Comparison of ENCODE assay signal across 1 cellular context in the genomic region with DNA sequence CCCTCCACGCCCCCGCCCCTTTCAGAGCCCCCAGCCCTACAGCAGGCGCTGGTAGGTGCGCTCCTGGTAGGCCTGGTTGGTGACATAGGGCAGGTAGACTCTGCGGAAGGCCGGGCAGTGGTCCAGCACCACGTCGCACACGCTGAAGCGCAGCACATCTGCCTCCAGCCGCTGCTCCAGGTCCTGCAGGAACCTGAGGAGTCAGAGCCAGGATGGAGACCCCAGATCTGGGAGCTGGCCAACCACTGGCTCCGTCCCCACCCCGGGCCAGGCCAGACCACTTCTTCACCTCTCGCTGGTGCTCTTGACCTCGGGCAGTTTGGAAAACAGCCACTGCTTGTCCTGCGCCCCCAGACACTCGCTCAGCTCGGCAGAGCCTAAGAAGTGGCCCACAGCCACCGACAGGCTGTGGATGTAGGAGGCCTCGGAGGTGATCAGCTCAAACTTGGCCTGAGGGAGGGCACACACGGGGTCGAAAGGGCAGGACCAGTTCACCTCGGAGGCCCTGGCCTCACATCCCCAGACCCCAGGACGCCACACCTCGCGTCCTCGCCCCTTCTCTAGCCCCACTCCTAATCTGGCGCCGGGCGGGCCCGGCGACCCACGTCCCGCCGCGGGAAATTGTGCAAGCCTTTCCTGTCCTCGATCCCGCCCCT.
TF ChIP-seq lines count a peak whose summit lies in the region.

No MANE protein-coding gene starts in this region.

TF ChIP-seq in K562, 482 proteins besides CTCF, POLR2A, EP300 and RAD21 (continued from another document):
- TF ChIP-seq ZNF407 (IDR thresholded peaks at IDR 0.05; ENCODE audit: low read depth) (no peak), RB1 (IDR thresholded peaks at IDR 0.05; ENCODE audit: low read depth) (peak; percentile 79), ETS2 (tag; IDR thresholded peaks at IDR 0.05; ENCODE audit: borderline replicate concordance, poor library complexity, severe bottlenecking) (no peak), DACH1 (IDR thresholded peaks at IDR 0.05; ENCODE audit: partially characterized antibody) (no peak), SP1 (CRISPR knock-in tag; IDR thresholded peaks at IDR 0.05) (no peak; the same call in 1 of the 2 replicates), PHF8 (IDR thresholded peaks at IDR 0.05; ENCODE audit: borderline replicate concordance, low read length) (peak; percentile 65; the same call in 1 of the 2 replicates), ZNF76 (CRISPR knock-in tag; IDR thresholded peaks at IDR 0.05; ENCODE audit: borderline replicate concordance) (no peak), POLR3G (IDR thresholded peaks at IDR 0.05; ENCODE audit: extremely low read depth, insufficient read length, insufficient replicate concordance) (no peak), ZNF175 (CRISPR knock-in tag; IDR thresholded peaks at IDR 0.05; ENCODE audit: low read depth) (peak; percentile 6; the same call in 1 of the 2 replicates), KDM4B (IDR thresholded peaks at IDR 0.05; ENCODE audit: borderline replicate concordance in 2 of 2, low read depth in 1 of 2) (peak in 1 of 2 experiments; percentile 4; a peak in 1 of 4 replicates), ZNF311 (CRISPR knock-in tag; IDR thresholded peaks at IDR 0.05) (no peak), KDM5B (IDR thresholded peaks at IDR 0.05; ENCODE audit: insufficient replicate concordance, low read depth, low read length) (peak; percentile 6), CREBBP (IDR thresholded peaks at IDR 0.05; ENCODE audit: low read depth, low read length) (no peak), LCOR (CRISPR knock-in tag; IDR thresholded peaks at IDR 0.05) (no peak), ZNF354B (CRISPR knock-in tag; IDR thresholded peaks at IDR 0.05) (no peak), DMBX1 (CRISPR knock-in tag; IDR thresholded peaks at IDR 0.05; ENCODE audit: borderline replicate concordance) (no peak), CHCHD3 (CRISPR knock-in tag; IDR thresholded peaks at IDR 0.05) (no peak), RBM22 (IDR thresholded peaks at IDR 0.05; ENCODE audit: low read depth, low read length, poor library complexity, severe bottlenecking) (peak; percentile 39), GABPB2 (CRISPR knock-in tag; conservative IDR thresholded peaks at IDR 0.05) (no peak), KLF10 (CRISPR knock-in tag; IDR thresholded peaks at IDR 0.05) (no peak), NFE2L1 (tag; IDR thresholded peaks at IDR 0.05; ENCODE audit: borderline replicate concordance, low read depth) (no peak), HMGN3 (IDR thresholded peaks at IDR 0.05; ENCODE audit: borderline replicate concordance, extremely low read depth, insufficient read length, low read depth, low read length) (peak; percentile 7), PHB2 (IDR thresholded peaks at IDR 0.05; ENCODE audit: low read depth) (no peak), KDM2B (CRISPR knock-in tag; IDR thresholded peaks at IDR 0.05) (no peak), ZNF23 (CRISPR knock-in tag; IDR thresholded peaks at IDR 0.05) (no peak), ZFX (CRISPR knock-in tag; IDR thresholded peaks at IDR 0.05) (peak; percentile 28; the same call in 1 of the 2 replicates), ZNF140 (CRISPR knock-in tag; IDR thresholded peaks at IDR 0.05) (no peak), PCBP1 (IDR thresholded peaks at IDR 0.05; ENCODE audit: low read depth, low read length, poor library complexity, severe bottlenecking) (no peak), ERF (CRISPR knock-in tag; IDR thresholded peaks at IDR 0.05) (peak; percentile 36; the same call in 1 of the 2 replicates)
- TF ChIP-seq, protein P1, sequence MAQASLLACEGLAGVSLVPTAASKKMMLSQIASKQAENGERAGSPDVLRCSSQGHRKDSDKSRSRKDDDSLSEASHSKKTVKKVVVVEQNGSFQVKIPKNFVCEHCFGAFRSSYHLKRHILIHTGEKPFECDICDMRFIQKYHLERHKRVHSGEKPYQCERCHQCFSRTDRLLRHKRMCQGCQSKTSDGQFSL (CRISPR knock-in tag; IDR thresholded peaks at IDR 0.05), result no peak
- TF ChIP-seq, protein P1 (tag; IDR thresholded peaks at IDR 0.05), result no peak
- TF ChIP-seq, protein P2, sequence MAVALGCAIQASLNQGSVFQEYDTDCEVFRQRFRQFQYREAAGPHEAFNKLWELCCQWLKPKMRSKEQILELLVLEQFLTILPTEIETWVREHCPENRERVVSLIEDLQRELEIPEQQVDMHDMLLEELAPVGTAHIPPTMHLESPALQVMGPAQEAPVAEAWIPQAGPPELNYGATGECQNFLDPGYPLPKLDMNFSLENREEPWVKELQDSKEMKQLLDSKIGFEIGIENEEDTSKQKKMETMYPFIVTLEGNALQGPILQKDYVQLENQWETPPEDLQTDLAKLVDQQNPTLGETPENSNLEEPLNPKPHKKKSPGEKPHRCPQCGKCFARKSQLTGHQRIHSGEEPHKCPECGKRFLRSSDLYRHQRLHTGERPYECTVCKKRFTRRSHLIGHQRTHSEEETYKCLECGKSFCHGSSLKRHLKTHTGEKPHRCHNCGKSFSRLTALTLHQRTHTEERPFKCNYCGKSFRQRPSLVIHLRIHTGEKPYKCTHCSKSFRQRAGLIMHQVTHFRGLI (CRISPR knock-in tag; IDR thresholded peaks at IDR 0.05), result no peak
- TF ChIP-seq, protein P3, sequence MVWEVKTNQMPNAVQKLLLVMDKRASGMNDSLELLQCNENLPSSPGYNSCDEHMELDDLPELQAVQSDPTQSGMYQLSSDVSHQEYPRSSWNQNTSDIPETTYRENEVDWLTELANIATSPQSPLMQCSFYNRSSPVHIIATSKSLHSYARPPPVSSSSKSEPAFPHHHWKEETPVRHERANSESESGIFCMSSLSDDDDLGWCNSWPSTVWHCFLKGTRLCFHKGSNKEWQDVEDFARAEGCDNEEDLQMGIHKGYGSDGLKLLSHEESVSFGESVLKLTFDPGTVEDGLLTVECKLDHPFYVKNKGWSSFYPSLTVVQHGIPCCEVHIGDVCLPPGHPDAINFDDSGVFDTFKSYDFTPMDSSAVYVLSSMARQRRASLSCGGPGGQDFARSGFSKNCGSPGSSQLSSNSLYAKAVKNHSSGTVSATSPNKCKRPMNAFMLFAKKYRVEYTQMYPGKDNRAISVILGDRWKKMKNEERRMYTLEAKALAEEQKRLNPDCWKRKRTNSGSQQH (CRISPR knock-in tag; IDR thresholded peaks at IDR 0.05), result no peak
- TF ChIP-seq, protein P4, sequence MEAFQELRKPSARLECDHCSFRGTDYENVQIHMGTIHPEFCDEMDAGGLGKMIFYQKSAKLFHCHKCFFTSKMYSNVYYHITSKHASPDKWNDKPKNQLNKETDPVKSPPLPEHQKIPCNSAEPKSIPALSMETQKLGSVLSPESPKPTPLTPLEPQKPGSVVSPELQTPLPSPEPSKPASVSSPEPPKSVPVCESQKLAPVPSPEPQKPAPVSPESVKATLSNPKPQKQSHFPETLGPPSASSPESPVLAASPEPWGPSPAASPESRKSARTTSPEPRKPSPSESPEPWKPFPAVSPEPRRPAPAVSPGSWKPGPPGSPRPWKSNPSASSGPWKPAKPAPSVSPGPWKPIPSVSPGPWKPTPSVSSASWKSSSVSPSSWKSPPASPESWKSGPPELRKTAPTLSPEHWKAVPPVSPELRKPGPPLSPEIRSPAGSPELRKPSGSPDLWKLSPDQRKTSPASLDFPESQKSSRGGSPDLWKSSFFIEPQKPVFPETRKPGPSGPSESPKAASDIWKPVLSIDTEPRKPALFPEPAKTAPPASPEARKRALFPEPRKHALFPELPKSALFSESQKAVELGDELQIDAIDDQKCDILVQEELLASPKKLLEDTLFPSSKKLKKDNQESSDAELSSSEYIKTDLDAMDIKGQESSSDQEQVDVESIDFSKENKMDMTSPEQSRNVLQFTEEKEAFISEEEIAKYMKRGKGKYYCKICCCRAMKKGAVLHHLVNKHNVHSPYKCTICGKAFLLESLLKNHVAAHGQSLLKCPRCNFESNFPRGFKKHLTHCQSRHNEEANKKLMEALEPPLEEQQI (IDR thresholded peaks at IDR 0.05), result no peak
- TF ChIP-seq, protein P5, sequence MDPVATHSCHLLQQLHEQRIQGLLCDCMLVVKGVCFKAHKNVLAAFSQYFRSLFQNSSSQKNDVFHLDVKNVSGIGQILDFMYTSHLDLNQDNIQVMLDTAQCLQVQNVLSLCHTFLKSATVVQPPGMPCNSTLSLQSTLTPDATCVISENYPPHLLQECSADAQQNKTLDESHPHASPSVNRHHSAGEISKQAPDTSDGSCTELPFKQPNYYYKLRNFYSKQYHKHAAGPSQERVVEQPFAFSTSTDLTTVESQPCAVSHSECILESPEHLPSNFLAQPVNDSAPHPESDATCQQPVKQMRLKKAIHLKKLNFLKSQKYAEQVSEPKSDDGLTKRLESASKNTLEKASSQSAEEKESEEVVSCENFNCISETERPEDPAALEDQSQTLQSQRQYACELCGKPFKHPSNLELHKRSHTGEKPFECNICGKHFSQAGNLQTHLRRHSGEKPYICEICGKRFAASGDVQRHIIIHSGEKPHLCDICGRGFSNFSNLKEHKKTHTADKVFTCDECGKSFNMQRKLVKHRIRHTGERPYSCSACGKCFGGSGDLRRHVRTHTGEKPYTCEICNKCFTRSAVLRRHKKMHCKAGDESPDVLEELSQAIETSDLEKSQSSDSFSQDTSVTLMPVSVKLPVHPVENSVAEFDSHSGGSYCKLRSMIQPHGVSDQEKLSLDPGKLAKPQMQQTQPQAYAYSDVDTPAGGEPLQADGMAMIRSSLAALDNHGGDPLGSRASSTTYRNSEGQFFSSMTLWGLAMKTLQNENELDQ (CRISPR knock-in tag; IDR thresholded peaks at IDR 0.05; ENCODE audit: borderline replicate concordance), result no peak
